Comparison of ENCODE assay signal across 1 cellular context in the genomic region with DNA sequence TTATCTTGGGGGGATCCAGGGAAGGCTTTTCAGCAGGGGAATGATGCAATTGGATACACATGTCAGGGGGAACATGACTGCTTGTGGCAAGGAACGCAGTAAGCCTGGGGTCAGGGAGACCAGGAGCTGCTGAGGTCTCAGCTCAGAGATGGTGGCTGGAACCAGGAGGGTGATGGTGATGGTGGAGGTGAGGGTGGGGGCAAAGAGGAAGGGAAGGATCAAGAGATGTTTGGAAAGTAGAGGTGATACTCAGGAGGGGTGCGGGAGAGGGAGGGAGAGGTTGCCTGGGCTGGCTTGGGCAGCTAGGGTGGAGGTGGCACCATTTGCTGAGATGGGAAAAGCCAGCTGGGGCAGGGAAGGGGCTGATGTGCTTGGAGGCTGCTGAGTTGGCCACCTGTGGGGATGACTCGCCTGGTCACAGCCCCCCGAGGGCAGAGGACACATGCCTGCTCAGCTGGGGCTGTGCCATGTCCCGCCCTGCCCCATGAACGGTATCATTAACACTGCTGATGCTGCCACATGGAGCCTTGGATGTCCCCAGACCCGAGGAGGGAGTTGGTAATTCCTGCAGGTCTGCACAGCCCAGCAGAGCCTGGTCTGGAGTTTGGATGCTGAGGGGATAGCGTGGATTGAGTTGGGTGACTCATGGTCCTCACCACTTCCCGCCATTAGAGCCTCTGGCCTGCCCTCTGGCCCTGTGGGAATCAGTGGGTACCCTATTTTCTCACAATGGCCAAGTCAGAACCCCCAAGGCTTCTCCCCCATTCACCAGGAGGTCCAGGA.
TF ChIP-seq lines count a peak whose summit lies in the region.

No MANE protein-coding gene starts in this region.

TF ChIP-seq in IMR-90, 13 proteins besides CTCF, POLR2A, EP300 and RAD21:
- TF ChIP-seq CHD1 (IDR thresholded peaks at IDR 0.05; ENCODE audit: low read depth, low read length) = no peak
- TF ChIP-seq MXI1 (IDR thresholded peaks at IDR 0.05; ENCODE audit: borderline replicate concordance, low read depth, low read length) = no peak
- no peak for TF ChIP-seq NFE2L2 (IDR thresholded peaks at IDR 0.05; ENCODE audit: low read depth, low read length)
- TF ChIP-seq MAFK (IDR thresholded peaks at IDR 0.05; ENCODE audit: low read depth, low read length) = no peak
- TF ChIP-seq SMC3 (IDR thresholded peaks at IDR 0.05; ENCODE audit: low read depth, low read length) = no peak
- TF ChIP-seq, protein P1, sequence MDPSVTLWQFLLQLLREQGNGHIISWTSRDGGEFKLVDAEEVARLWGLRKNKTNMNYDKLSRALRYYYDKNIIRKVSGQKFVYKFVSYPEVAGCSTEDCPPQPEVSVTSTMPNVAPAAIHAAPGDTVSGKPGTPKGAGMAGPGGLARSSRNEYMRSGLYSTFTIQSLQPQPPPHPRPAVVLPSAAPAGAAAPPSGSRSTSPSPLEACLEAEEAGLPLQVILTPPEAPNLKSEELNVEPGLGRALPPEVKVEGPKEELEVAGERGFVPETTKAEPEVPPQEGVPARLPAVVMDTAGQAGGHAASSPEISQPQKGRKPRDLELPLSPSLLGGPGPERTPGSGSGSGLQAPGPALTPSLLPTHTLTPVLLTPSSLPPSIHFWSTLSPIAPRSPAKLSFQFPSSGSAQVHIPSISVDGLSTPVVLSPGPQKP (IDR thresholded peaks at IDR 0.05; ENCODE audit: borderline replicate concordance, low read depth, low read length) = no peak
- TF ChIP-seq MAZ (IDR thresholded peaks at IDR 0.05; ENCODE audit: borderline replicate concordance, low read depth, low read length) = no peak
- no peak for TF ChIP-seq CEBPB (IDR thresholded peaks at IDR 0.05; ENCODE audit: low read depth, low read length)
- no peak for TF ChIP-seq RCOR1 (IDR thresholded peaks at IDR 0.05; ENCODE audit: insufficient replicate concordance, low read length)
- TF ChIP-seq RFX5 (IDR thresholded peaks at IDR 0.05; ENCODE audit: low read depth, low read length) = no peak
- TF ChIP-seq FOS (IDR thresholded peaks at IDR 0.05; ENCODE audit: low read depth, low read length) = no peak
- TF ChIP-seq BHLHE40 (IDR thresholded peaks at IDR 0.05; ENCODE audit: low read depth, low read length) = no peak
- TF ChIP-seq, protein P2, sequence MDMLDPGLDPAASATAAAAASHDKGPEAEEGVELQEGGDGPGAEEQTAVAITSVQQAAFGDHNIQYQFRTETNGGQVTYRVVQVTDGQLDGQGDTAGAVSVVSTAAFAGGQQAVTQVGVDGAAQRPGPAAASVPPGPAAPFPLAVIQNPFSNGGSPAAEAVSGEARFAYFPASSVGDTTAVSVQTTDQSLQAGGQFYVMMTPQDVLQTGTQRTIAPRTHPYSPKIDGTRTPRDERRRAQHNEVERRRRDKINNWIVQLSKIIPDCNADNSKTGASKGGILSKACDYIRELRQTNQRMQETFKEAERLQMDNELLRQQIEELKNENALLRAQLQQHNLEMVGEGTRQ (IDR thresholded peaks at IDR 0.05; ENCODE audit: low read depth, low read length) = no peak
